Comparison of ENCODE assay signal across 29 cellular contexts in the genomic region with DNA sequence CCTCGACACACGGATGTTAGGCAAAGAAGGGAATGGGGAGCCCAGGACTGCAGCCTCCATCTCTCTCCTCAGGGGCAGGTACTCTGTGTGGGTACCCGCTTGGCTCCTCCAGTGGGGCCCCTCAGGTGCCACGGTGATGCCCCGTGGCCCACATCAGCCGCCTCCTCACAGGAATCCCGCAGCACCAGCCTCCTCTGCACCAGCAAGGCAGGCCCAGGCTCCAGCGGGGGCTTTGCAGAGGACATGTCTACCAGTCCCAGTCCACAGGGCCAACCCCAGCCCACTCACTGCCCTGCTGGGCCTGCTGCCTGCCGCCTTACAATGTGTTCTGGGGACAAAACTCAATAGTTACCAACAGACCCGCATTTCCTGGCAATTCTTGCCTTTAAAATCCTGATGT.
"Had no signal": no experiment of that assay in that cellular context is flagged by ENCODE, and none has a peak within 500 bp of the region (broad histone marks: within the 10 kb centered on the region; RNA-seq: fewer than 3 reads in every experiment).

No MANE protein-coding gene starts in this region.

- H3K27ac ChIP-seq: left lung, lower lobe of right lung, neutrophil, parathyroid adenoma, psoas muscle, skin epidermis, suprapubic skin, thoracic aorta, tibial artery, upper lobe of right lung had no signal

- H3K4me3 ChIP-seq: left lung, lower lobe of right lung, psoas muscle, skin epidermis, suprapubic skin, thoracic aorta, tibial artery, upper lobe of right lung had no signal

- H3K36me3 Mint-ChIP-seq: naive thymus-derived CD8-positive, alpha-beta T cell had no signal

- H3K9me3 ChIP-seq: left lung, lower lobe of right lung, neutrophil, psoas muscle, suprapubic skin, thoracic aorta, tibial artery, upper lobe of right lung had no signal

- H3K4me1 ChIP-seq: left lung, lower lobe of right lung, parathyroid adenoma, psoas muscle, suprapubic skin, tibial artery, upper lobe of right lung had no signal

- H3K4me3 Mint-ChIP-seq: naive thymus-derived CD8-positive, alpha-beta T cell; nephron; neural crest cell; stimulated activated naive CD8-positive, alpha-beta T cell treated with anti-CD3 and anti-CD28 coated beads, Interleukin-15, Interleukin-2, amounts not matched to agents 100 ng/mL and 50 ng/mL, for 24 hours had no signal

- FAIRE-seq: keratinocyte, urothelium cell line had no signal

- H3K9me3 Mint-ChIP-seq: naive thymus-derived CD8-positive, alpha-beta T cell; nephron; neural crest cell; stimulated activated naive CD8-positive, alpha-beta T cell treated with anti-CD3 and anti-CD28 coated beads, Interleukin-15, Interleukin-2, amounts not matched to agents 100 ng/mL and 50 ng/mL, for 24 hours had no signal

- ATAC-seq: left colon; left lung; lower lobe of right lung; naive thymus-derived CD8-positive, alpha-beta T cell; psoas muscle; right cardiac atrium; sciatic nerve; upper lobe of right lung had no signal

- H3K4me1 Mint-ChIP-seq: naive thymus-derived CD8-positive, alpha-beta T cell had no signal

- DNase-seq: hippocampal formation; left colon; lower lobe of right lung; mammary epithelial cell; mesenchymal stem cell; naive thymus-derived CD8-positive, alpha-beta T cell; occipital lobe; psoas muscle; right cardiac atrium; stimulated activated CD4-positive, alpha-beta T cell treated with anti-CD3 and anti-CD28 coated beads, Interleukin-12 subunit alpha, Interleukin-12 subunit beta, amount 100 ng/mL, for 4 hours; stimulated activated CD4-positive, alpha-beta T cell treated with anti-CD3 and anti-CD28 coated beads, Interleukin-15, amount 100 ng/mL, for 24 hours; stimulated activated CD4-positive, alpha-beta T cell treated with anti-CD3 and anti-CD28 coated beads, Interleukin-2, amount 100 ng/mL, for 24 hours; stimulated activated CD4-positive, alpha-beta T cell treated with anti-CD3 and anti-CD28 coated beads, Interleukin-4, amount 100 ng/mL, for 1 hour; stimulated activated naive CD4-positive, alpha-beta T cell; tibial artery; trophoblast cell; upper lobe of right lung had no signal

- H3K27ac Mint-ChIP-seq: naive thymus-derived CD8-positive, alpha-beta T cell; stimulated activated naive CD8-positive, alpha-beta T cell treated with anti-CD3 and anti-CD28 coated beads, Interleukin-15, Interleukin-2, amounts not matched to agents 100 ng/mL and 50 ng/mL, for 24 hours had no signal

- H3K36me3 ChIP-seq: left lung, lower lobe of right lung, neutrophil, suprapubic skin, thoracic aorta, tibial artery, upper lobe of right lung had no signal
